17 cellular contexts compared by ENCODE assay signal in the genomic region with DNA sequence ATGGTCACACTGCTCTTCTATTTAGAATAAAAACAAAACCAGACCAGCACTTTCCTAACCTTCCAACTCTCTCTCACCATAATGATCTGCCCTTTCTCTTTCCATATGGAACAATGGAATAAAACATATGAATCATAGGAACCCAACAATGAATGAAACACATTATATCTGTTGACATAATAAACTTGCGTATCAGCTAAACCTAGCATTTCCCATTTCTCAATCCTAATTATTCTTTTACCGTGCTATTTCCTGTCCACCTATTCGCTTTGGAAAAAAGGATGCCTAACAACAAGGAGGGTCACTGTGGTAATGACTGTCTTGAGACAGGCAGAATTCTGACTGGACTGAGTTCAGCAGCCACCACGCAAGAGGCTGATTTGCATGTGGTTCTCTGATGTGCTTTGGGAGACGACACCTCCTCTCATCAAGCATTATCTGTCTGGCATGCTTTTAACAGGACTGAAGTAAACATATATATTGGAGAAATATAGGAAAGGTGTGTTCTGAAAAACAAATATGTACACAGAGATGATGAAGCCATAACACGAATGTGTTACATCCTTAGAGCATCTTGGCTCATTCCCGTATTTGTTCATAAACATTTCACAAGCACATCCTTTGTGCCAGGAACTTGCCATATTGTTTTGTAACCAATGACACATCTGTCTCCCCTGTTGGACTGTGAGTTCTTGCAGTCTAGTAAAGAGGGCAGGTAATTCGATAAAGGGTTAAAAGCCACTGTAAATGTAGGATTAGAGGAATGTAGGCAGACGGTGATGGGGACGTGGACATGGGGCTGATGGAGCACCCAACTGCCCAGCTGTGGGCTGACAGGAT.
DNase-seq lines count a peak whose midpoint lies in the region; ATAC-seq and TF ChIP-seq lines count a peak whose summit lies in the region.
"Had no signal": no experiment of that assay in that cellular context is flagged by ENCODE, and none has a peak within 500 bp of the region (broad histone marks: within the 10 kb centered on the region; RNA-seq: fewer than 3 reads in every experiment).

No MANE protein-coding gene starts in this region.

- H3K9me3 ChIP-seq in RWPE2 (ENCODE audit: severe bottlenecking) = no peaks in the 10 kb centered on the region
- no peaks in the 10 kb centered on the region for H3K9me3 ChIP-seq in gastrocnemius medialis
- no peaks in the 10 kb centered on the region for H3K9me3 ChIP-seq in sigmoid colon
- H3K9me3 ChIP-seq: A549, BLaER1, SK-N-SH, suprapubic skin had no signal

- WGBS in sigmoid colon, 2 donors = 85% methylated on average over 10 of the region's 10 CpGs

- intact Hi-C loops in gastrocnemius medialis (cut with DNase I; ENCODE audit: low total_unique reads) (no loop called here), sigmoid colon (cut with DNase I) (no loop called here)

- DNase-seq in NCI-H748 (lab: John Stamatoyannopoulos, UW; ENCODE audit: unreplicated experiment) (peak; percentile 27), NCI-H748 treated with DMSO at 0.1 percent for 48 hours (lab: John Stamatoyannopoulos, UW) (no peak), RWPE2 (ENCODE audit: low spot score) (no peak), fibroblast of mammary gland (ENCODE audit: low read depth) (peak; percentile 51), gastrocnemius medialis (no peak), sigmoid colon (no peak), NCI-H345 treated with DMSO at 0.1 percent for 48 hours (lab: John Stamatoyannopoulos, UW; ENCODE audit: unreplicated experiment) (no peak)
- no peak for DNase-seq in activated CD4-positive, alpha-beta T cell treated with anti-CD3 and anti-CD28 coated beads for 4 hours
- DNase-seq: natural killer cell, NCI-H1694, SK-N-SH had no signal

- TF ChIP-seq EP300 in sigmoid colon (IDR thresholded peaks at IDR 0.05) = no peak

- peak; percentile 87 for ATAC-seq in RWPE2 (ENCODE audit: low read depth)
- ATAC-seq in gastrocnemius medialis = no peak
- ATAC-seq: A549; activated naive CD4-positive, alpha-beta T cell treated with anti-CD3 and anti-CD28 coated beads, Interleukin-2, amount 50 U/mL, for 72 hours; natural killer cell; sciatic nerve; stimulated activated effector memory CD8-positive, alpha-beta T cell treated with anti-CD3 and anti-CD28 coated beads, Interleukin-12 subunit alpha, Interleukin-12 subunit beta, amount 100 ng/mL, for 72 hours had no signal

- TF ChIP-seq CTCF in RWPE2 (IDR thresholded peaks at IDR 0.05; ENCODE audit: poor library complexity, severe bottlenecking) = no peak
- TF ChIP-seq CTCF in fibroblast of mammary gland (conservative IDR thresholded peaks at IDR 0.05; ENCODE audit: control insufficient read depth, insufficient read depth, low read depth, low read length) = no peak
- no peak for TF ChIP-seq CTCF in gastrocnemius medialis (IDR thresholded peaks at IDR 0.05 in 4 of 5, conservative IDR thresholded peaks at IDR 0.05 in 1 of 5)
- TF ChIP-seq CTCF in sigmoid colon (IDR thresholded peaks at IDR 0.05) = no peak

- no peak for TF ChIP-seq POLR2A in gastrocnemius medialis (IDR thresholded peaks at IDR 0.05)
- TF ChIP-seq POLR2A in sigmoid colon (IDR thresholded peaks at IDR 0.05) = no peak

- in situ Hi-C loops in gastrocnemius medialis (cut with MboI; ENCODE audit: low sequenced_read_pairs in 4 of 4) = no loop called here

- H3K4me3 ChIP-seq in RWPE2 (ENCODE audit: severe bottlenecking) (no peak overlapping the region), fibroblast of mammary gland (ENCODE audit: control insufficient read depth, low read depth, low read length) (no peak overlapping the region), gastrocnemius medialis (no peak overlapping the region), sigmoid colon (no peak overlapping the region)
- H3K4me3 ChIP-seq: A549, BLaER1, suprapubic skin had no signal

- peaks cover 14% of the 10 kb centered on the region for H3K4me1 ChIP-seq in RWPE2 (ENCODE audit: insufficient read depth, poor library complexity, severe bottlenecking)
- peaks cover 0 to 5% of the 10 kb centered on the region in 2 donors for H3K4me1 ChIP-seq in gastrocnemius medialis
- no peaks in the 10 kb centered on the region for H3K4me1 ChIP-seq in sigmoid colon
- H3K4me1 ChIP-seq: A549, BLaER1, suprapubic skin had no signal

- H3K36me3 ChIP-seq in RWPE2 (ENCODE audit: low read depth) (no peaks in the 10 kb centered on the region), gastrocnemius medialis (no peaks in the 10 kb centered on the region), sigmoid colon (no peaks in the 10 kb centered on the region)
- H3K36me3 ChIP-seq: BLaER1, suprapubic skin had no signal

- H3K27ac ChIP-seq in RWPE2 (ENCODE audit: poor library complexity, severe bottlenecking) = peak overlapping the region; percentile 38
- H3K27ac ChIP-seq in gastrocnemius medialis = peak overlapping the region; percentile 15 to 58 (median 33)
- H3K27ac ChIP-seq in sigmoid colon = no peak overlapping the region
- H3K27ac ChIP-seq: A549, BLaER1, suprapubic skin had no signal

- H3K27me3 ChIP-seq in RWPE2 (ENCODE audit: insufficient read depth, poor library complexity, severe bottlenecking) = no peaks in the 10 kb centered on the region
- no peaks in the 10 kb centered on the region for H3K27me3 ChIP-seq in gastrocnemius medialis
- no peaks in the 10 kb centered on the region for H3K27me3 ChIP-seq in sigmoid colon
- H3K27me3 ChIP-seq: BLaER1, suprapubic skin had no signal

Comparison
In these comparisons a context has a peak if more than half of its experiments do, and no peak if none do; other contexts are left out.
1. DNase-seq: peak in NCI-H748 (single experiment) and fibroblast of mammary gland (single experiment); none in NCI-H748 treated with DMSO at 0.1 percent for 48 hours (single experiment), RWPE2 (single experiment), gastrocnemius medialis (0 of 2), sigmoid colon (single experiment), activated CD4-positive, alpha-beta T cell treated with anti-CD3 and anti-CD28 coated beads for 4 hours (0 of 2) and NCI-H345 treated with DMSO at 0.1 percent for 48 hours (single experiment).
2. H3K27ac ChIP-seq: peak in RWPE2 (single experiment) and gastrocnemius medialis (4 of 4); none in sigmoid colon (0 of 4).